Comparison of ENCODE assay signal across 8 cellular contexts in the genomic region with DNA sequence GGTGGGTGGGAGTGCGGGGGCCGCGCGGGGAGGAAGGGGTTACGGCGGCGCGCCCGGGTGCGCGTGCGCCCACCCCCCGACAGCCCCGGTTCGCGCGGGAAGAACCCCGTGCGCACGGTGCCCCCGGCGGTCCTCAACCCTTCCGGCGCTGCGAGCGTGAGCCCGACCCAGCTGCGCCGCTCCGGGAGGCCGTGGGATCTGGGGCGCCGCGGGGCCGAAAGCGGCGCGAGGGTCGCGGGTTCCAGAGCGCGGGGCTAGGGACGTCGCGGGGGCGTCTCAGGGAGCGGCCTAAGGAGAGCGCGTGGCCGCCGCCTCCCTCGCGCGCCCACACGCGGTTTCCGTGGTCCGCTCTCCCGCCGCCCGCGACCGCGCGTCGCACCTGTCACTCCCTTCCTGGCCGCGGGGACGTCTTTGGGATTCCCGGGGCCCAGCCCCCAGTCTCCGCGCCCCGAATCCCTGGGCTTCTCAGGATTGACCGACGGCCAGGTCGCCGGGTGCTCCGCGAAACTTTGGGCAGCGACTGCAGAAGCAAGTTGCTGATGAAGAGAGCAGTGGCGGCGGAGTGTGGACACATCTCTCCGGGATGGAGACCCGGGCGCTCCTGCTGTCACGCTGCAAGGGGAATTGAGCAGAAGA. TPM values are rescaled to one million over a fixed set of nuclear protein-coding genes. Genes with fewer than 3 reads are reported as not detected.
DNase-seq lines count a peak whose midpoint lies in the region; ATAC-seq and TF ChIP-seq lines count a peak whose summit lies in the region.

No MANE protein-coding gene starts in this region.

- intact Hi-C loops in CD4-positive, alpha-beta memory T cell (cut with micrococcal nuclease): loop anchor here (1.0 kb wide), 2 partner anchors 24 to 107 kb away; no protein-coding TSS in a partner anchor

- H3K27ac ChIP-seq in CD4-positive, alpha-beta memory T cell (ENCODE audit: low read depth, low read length): peak overlapping the region; percentile 84
- peak overlapping the region; percentile 86 for H3K27ac ChIP-seq in muscle layer of colon (ENCODE audit: low read depth, low read length)
- peak overlapping the region; percentile 88 for H3K27ac ChIP-seq in stomach smooth muscle (ENCODE audit: low read length)

- H3K4me1 ChIP-seq in CD4-positive, alpha-beta memory T cell (ENCODE audit: insufficient read depth, low read length): peaks cover 26% of the 10 kb centered on the region
- peaks cover 10% of the 10 kb centered on the region for H3K4me1 ChIP-seq in muscle layer of colon (ENCODE audit: insufficient read depth, low read length)
- H3K4me1 ChIP-seq in stomach smooth muscle (ENCODE audit: control insufficient read depth, insufficient read depth, low read length): peaks cover 21% of the 10 kb centered on the region

- H3K27me3 ChIP-seq in CD4-positive, alpha-beta memory T cell (ENCODE audit: insufficient read depth, low read length): no peaks in the 10 kb centered on the region
- no peaks in the 10 kb centered on the region for H3K27me3 ChIP-seq in muscle layer of colon (ENCODE audit: control insufficient read depth in 1 of 2, insufficient read depth in 2 of 2, low read length in 2 of 2)
- H3K27me3 ChIP-seq in stomach smooth muscle (ENCODE audit: control insufficient read depth in 1 of 2, insufficient read depth in 2 of 2, low read length in 2 of 2): no peaks in the 10 kb centered on the region

- peak overlapping the region; percentile 19 to 93 for H3K4me3 ChIP-seq in CD4-positive, alpha-beta memory T cell (ENCODE audit: low read length in 2 of 2)
- H3K4me3 ChIP-seq in epithelial cell of proximal tubule (ENCODE audit: low read depth, low read length) (peak overlapping the region; percentile 89), muscle layer of colon (ENCODE audit: low read depth in 1 of 2, low read length in 2 of 2) (peak overlapping the region; percentile 53 to 78), stomach smooth muscle (ENCODE audit: low read length in 2 of 2) (peak overlapping the region; percentile 82 to 85)

- H3K4me1 Mint-ChIP-seq in CD4-positive, alpha-beta memory T cell: peaks cover 25 to 52% (median 36%) of the 10 kb centered on the region in 4 donors

- in situ Hi-C loops in KBM-7 (cut with MboI; ENCODE audit: low pct_unique_long_range_greater_than_20kb, low sequenced_read_pairs): no loop called here

- H3K9ac ChIP-seq in muscle layer of colon (ENCODE audit: low read length) (peak overlapping the region; percentile 24), stomach smooth muscle (ENCODE audit: low read length in 2 of 2) (peak overlapping the region; percentile 65 to 72)

- peak overlapping the region; percentile 94 to 99 (median 95) for H3K27ac Mint-ChIP-seq in CD4-positive, alpha-beta memory T cell

- H3K36me3 ChIP-seq in CD4-positive, alpha-beta memory T cell (ENCODE audit: insufficient read depth, low read length): peaks cover 11% of the 10 kb centered on the region
- H3K36me3 ChIP-seq in muscle layer of colon (ENCODE audit: insufficient read depth, low read length) (peaks cover 11% of the 10 kb centered on the region), stomach smooth muscle (ENCODE audit: control insufficient read depth in 2 of 2, insufficient read depth in 2 of 2, low read length in 2 of 2) (peaks cover 0 to 11% of the 10 kb centered on the region in 2 donors)

- POLR2A ChIA-PET in CD4-positive, alpha-beta memory T cell (lab: Charles Lee; ENCODE audit: partially characterized antibody): interaction anchor here (0.6 to 6.2 kb wide), 37 partner anchors 9 to 782 kb away, joined by 3 to 139 read pairs (median 6); a partner anchor contains a TSS

- DNase-seq in CD4-positive, alpha-beta memory T cell: peak; percentile 37 to 59 (median 51)
- DNase-seq in KBM-7 (peak; percentile 48), activated T-cell treated with anti-CD3 and anti-CD28 coated beads for 24 hours (ENCODE audit: low read depth) (peak; percentile 30), epithelial cell of proximal tubule (ENCODE audit: low read depth) (no peak), SHP77 treated with DMSO at 0.1 percent for 48 hours (lab: John Stamatoyannopoulos, UW) (no peak)

- H3K9me3 Mint-ChIP-seq in CD4-positive, alpha-beta memory T cell: no peaks in the 10 kb centered on the region

- H3K36me3 Mint-ChIP-seq in CD4-positive, alpha-beta memory T cell: peaks cover 8 to 24% of the 10 kb centered on the region in 2 donors

- no peaks in the 10 kb centered on the region for H3K9me3 ChIP-seq in CD4-positive, alpha-beta memory T cell (ENCODE audit: control insufficient read depth in 1 of 2, low read length in 2 of 2)
- H3K9me3 ChIP-seq in muscle layer of colon (ENCODE audit: low read length): no peaks in the 10 kb centered on the region
- no peaks in the 10 kb centered on the region for H3K9me3 ChIP-seq in stomach smooth muscle (ENCODE audit: control insufficient read depth in 2 of 2, low read length in 2 of 2)

- H3K27me3 Mint-ChIP-seq in CD4-positive, alpha-beta memory T cell: no peaks in the 10 kb centered on the region

- ATAC-seq in GM21367 (IDR thresholded peaks at IDR 0.05; ENCODE audit: unreplicated experiment): peak; percentile 13

- no peak for TF ChIP-seq CTCF in epithelial cell of proximal tubule (conservative IDR thresholded peaks at IDR 0.05; ENCODE audit: low read depth, low read length)

- peak overlapping the region; percentile 84 to 97 (median 90) for H3K4me3 Mint-ChIP-seq in CD4-positive, alpha-beta memory T cell

- CTCF ChIA-PET in CD4-positive, alpha-beta memory T cell (lab: Charles Lee; ENCODE audit: partially characterized antibody): interaction anchor here (1.3 to 3.3 kb wide), 6 partner anchors 11 to 107 kb away, joined by 5 to 18 read pairs (median 8); a partner anchor contains a TSS

RNA-seq across cellular contexts. Expression of a gene that starts 0.6 kb away (rescaled TPM):
- 100 to 1,000 TPM; 109 to 112 TPM for total RNA-seq in CD4-positive, alpha-beta memory T cell
- 10 to 100 TPM; 14.5 to 23.6 TPM for polyA plus RNA-seq in CD4-positive, alpha-beta memory T cell
- total RNA-seq in epithelial cell of proximal tubule: 61.1 and 73.4 TPM in 2 replicates

RNA-seq across cellular contexts. Expression of a gene that starts 33.0 kb away (rescaled TPM):
- total RNA-seq in CD4-positive, alpha-beta memory T cell: 10 to 100 TPM; 23.2 to 27.8 TPM
- polyA plus RNA-seq in CD4-positive, alpha-beta memory T cell: 1 to 10 TPM; 1.2 to 2.7 TPM
- 17.8 and 21.7 TPM in 2 replicates for total RNA-seq in epithelial cell of proximal tubule

Comparison
In these comparisons a context has a peak if more than half of its experiments do, and no peak if none do; other contexts are left out.
1. DNase-seq: peak in CD4-positive, alpha-beta memory T cell (5 of 5), KBM-7 (single experiment) and activated T-cell treated with anti-CD3 and anti-CD28 coated beads for 24 hours (single experiment); none in epithelial cell of proximal tubule (single experiment) and SHP77 treated with DMSO at 0.1 percent for 48 hours (single experiment).
2. Peak in every context shown above with its lines, with median percentiles within 50 percentile points of each other: H3K27ac ChIP-seq and H3K4me3 ChIP-seq.